In the genomic region with DNA sequence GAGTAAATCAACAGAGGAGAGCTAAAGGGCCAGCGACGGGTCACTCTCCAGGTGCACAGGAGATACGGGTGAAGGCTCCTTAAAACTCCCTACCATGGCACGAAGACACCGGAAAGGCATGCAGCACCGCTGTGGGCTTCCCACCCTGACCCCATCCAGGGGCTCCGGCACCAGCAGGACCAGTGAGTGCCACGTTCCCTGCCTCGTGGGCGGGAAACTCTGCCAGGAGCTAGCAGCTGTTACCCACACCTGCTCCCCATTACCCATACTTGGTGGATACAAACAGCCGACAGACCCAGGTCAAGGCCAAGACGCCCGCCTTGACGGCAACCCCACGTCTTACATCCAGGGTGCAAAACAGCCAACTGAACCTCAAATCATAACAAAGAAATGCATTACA, we compare ENCODE assay signal across 1 cellular context.
TF ChIP-seq lines count a peak whose summit lies in the region.

No MANE protein-coding gene starts in this region.

TF ChIP-seq in HepG2, 621 proteins besides CTCF, POLR2A, EP300 and RAD21:
- TF ChIP-seq ZNF510 (CRISPR knock-in tag; IDR thresholded peaks at IDR 0.05; ENCODE audit: low read depth) (no peak), IRF2 (CRISPR knock-in tag; IDR thresholded peaks at IDR 0.05) (no peak), RARA (CRISPR knock-in tag; IDR thresholded peaks at IDR 0.05) (no peak), MXD1 (CRISPR knock-in tag; IDR thresholded peaks at IDR 0.05) (no peak), PAXIP1 (CRISPR knock-in tag; conservative IDR thresholded peaks at IDR 0.05) (no peak), ZNF24 (IDR thresholded peaks at IDR 0.05) (no peak), ZNF558 (CRISPR knock-in tag; IDR thresholded peaks at IDR 0.05; ENCODE audit: borderline replicate concordance) (no peak), ZNF121 (CRISPR knock-in tag; IDR thresholded peaks at IDR 0.05) (no peak), NONO (IDR thresholded peaks at IDR 0.05) (no peak), NONO (CRISPR knock-in tag; conservative IDR thresholded peaks at IDR 0.05) (no peak), BCL6 (CRISPR knock-in tag; IDR thresholded peaks at IDR 0.05) (no peak), MTF2 (CRISPR knock-in tag; IDR thresholded peaks at IDR 0.05; ENCODE audit: borderline replicate concordance) (no peak), HMG20B (CRISPR knock-in tag; conservative IDR thresholded peaks at IDR 0.05) (no peak), MXD3 (CRISPR knock-in tag; IDR thresholded peaks at IDR 0.05) (no peak)
- TF ChIP-seq, protein P1, sequence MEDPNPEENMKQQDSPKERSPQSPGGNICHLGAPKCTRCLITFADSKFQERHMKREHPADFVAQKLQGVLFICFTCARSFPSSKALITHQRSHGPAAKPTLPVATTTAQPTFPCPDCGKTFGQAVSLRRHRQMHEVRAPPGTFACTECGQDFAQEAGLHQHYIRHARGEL (CRISPR knock-in tag; IDR thresholded peaks at IDR 0.05): no peak
